Comparison of ENCODE assay signal across 2 cellular contexts in genomic region chr11:8122173-8122572, GRCh38.
A peak's percentile ranks its signal among the peaks of the same experiment; 100 is the strongest.
TF ChIP-seq lines count a peak whose summit lies in the region.

No MANE protein-coding gene starts in this region.

TF ChIP-seq in A549, 52 proteins besides CTCF, POLR2A, EP300 and RAD21:
- TF ChIP-seq FOXS1 (CRISPR knock-in tag; IDR thresholded peaks at IDR 0.05) (no peak), TP53 (CRISPR knock-in tag; IDR thresholded peaks at IDR 0.05) (no peak), BHLHE40 (IDR thresholded peaks at IDR 0.05; ENCODE audit: low read depth, low read length) (no peak), MAFK (IDR thresholded peaks at IDR 0.05; ENCODE audit: partially characterized antibody) (peak; percentile 81), PBX3 (IDR thresholded peaks at IDR 0.05) (no peak), RFX5 (IDR thresholded peaks at IDR 0.05) (no peak), MAX (IDR thresholded peaks at IDR 0.05) (no peak)

TF ChIP-seq in IMR-90, 13 proteins besides CTCF, POLR2A, EP300 and RAD21:
- TF ChIP-seq MAFK (IDR thresholded peaks at IDR 0.05; ENCODE audit: low read depth, low read length), result peak; percentile 69
- TF ChIP-seq RFX5 (IDR thresholded peaks at IDR 0.05; ENCODE audit: low read depth, low read length), result no peak
